ENCODE assay signal across 24 cellular contexts in genomic region chr5:13833440-13833839, GRCh38.
"Had no signal": no experiment of that assay in that cellular context is flagged by ENCODE, and none has a peak within 500 bp of the region (broad histone marks: within the 10 kb centered on the region; RNA-seq: fewer than 3 reads in every experiment).

No MANE protein-coding gene starts in this region.

- H3K27me3 ChIP-seq: MG63, Peyer's patch, SJCRH30 had no signal

- FAIRE-seq: HTR-8/SVneo had no signal

- H3K9me3 ChIP-seq: MG63, SJCRH30 had no signal

- H3K4me1 ChIP-seq: Peyer's patch, SJCRH30 had no signal

- DNase-seq: KBM-7; MG63; NCI-H1092; NCI-H1105 treated with DMSO at 0.1 percent for 48 hours; NCI-H1417 treated with DMSO at 0.1 percent for 48 hours; NCI-H146; NCI-H1694 treated with DMSO at 0.1 percent for 48 hours; NCI-H1930; NCI-H2081; NCI-H2107; NCI-H2227 treated with DMSO at 0.1 percent for 48 hours; NCI-H524; NCI-H526 treated with DMSO at 0.1 percent for 48 hours; NCI-H748 treated with DMSO at 0.1 percent for 48 hours; NK-92 treated with Interleukin-12 subunit alpha and Interleukin-12 subunit beta, amount 100 ng/mL, for 24 hours; PC-3; Peyer's patch; SHP77 treated with DMSO at 0.1 percent for 48 hours; SJCRH30; T-helper 1 cell had no signal

- ATAC-seq: PC-3, Right ventricle myocardium inferior, SK-N-SH treated with all-trans-retinoic acid at 6 μM for 48 hours had no signal

- H3K27ac ChIP-seq: HL-60, Peyer's patch, SJCRH30 had no signal

- H3K4me3 ChIP-seq: MG63, Peyer's patch, SJCRH30 had no signal

- H3K36me3 ChIP-seq: MG63, Peyer's patch, SJCRH30 had no signal
